In genomic region chr9:16029056-16029615, GRCh38 we compare ENCODE assay signal across 23 cellular contexts.
A peak's percentile ranks its signal among the peaks of the same experiment; 100 is the strongest.
DNase-seq lines count a peak whose midpoint lies in the region; ATAC-seq and TF ChIP-seq lines count a peak whose summit lies in the region.
"Had no signal": no experiment of that assay in that cellular context is flagged by ENCODE, and none has a peak within 500 bp of the region (broad histone marks: within the 10 kb centered on the region; RNA-seq: fewer than 3 reads in every experiment).

No MANE protein-coding gene starts in this region.

- no peak for DNase-seq in stimulated activated naive CD8-positive, alpha-beta T cell treated with anti-CD3 and anti-CD28 coated beads, Interleukin-15, amount 100 ng/mL, for 72 hours
- peak; percentile 71 for DNase-seq in M059J (ENCODE audit: low read depth)
- DNase-seq in fibroblast of lung (ENCODE audit: low read depth in 2 of 2), result peak; percentile 60 to 63
- peak; percentile 44 for DNase-seq in stromal cell of bone marrow (ENCODE audit: low read depth)
- no peak for DNase-seq in GF-D8 (lab: John Stamatoyannopoulos, UW)
- DNase-seq: colonic mucosa, esophagus squamous epithelium, GOT3, heart left ventricle, left lung, NCI-H146, NCI-H524, posterior cingulate gyrus had no signal

- H3K36me3 ChIP-seq in fibroblast of lung (ENCODE audit: control insufficient read depth, insufficient read depth, low read length), result no peaks in the 10 kb centered on the region
- H3K36me3 ChIP-seq: colonic mucosa, esophagus squamous epithelium, heart left ventricle, left lung, suprapubic skin had no signal

- no peaks in the 10 kb centered on the region for H3K36me3 Mint-ChIP-seq in stimulated activated naive CD8-positive, alpha-beta T cell treated with anti-CD3 and anti-CD28 coated beads, Interleukin-15, Interleukin-2, amounts not matched to agents 100 ng/mL and 50 ng/mL, for 24 hours (ENCODE audit: low read depth)
- H3K36me3 Mint-ChIP-seq: activated naive CD4-positive, alpha-beta T cell treated with anti-CD3 and anti-CD28 coated beads, Interleukin-2, amount 50 U/mL, for 72 hours; CD14-positive monocyte; WTC11 had no signal

- TF ChIP-seq CTCF in fibroblast of lung (conservative IDR thresholded peaks at IDR 0.05 in 1 of 2, IDR thresholded peaks at IDR 0.05 in 1 of 2; ENCODE audit: low read depth in 1 of 2, low read length in 2 of 2), result no peak

- no peaks in the 10 kb centered on the region for H3K9me3 ChIP-seq in fibroblast of lung (ENCODE audit: control insufficient read depth, insufficient read depth, low read depth, low read length)
- H3K9me3 ChIP-seq: A549, colonic mucosa, esophagus squamous epithelium, heart left ventricle, left lung, suprapubic skin had no signal

- H3K4me2 ChIP-seq in fibroblast of lung (ENCODE audit: extremely low read depth, insufficient read depth, low read length), result no peak overlapping the region
- H3K4me2 ChIP-seq: A549 had no signal

- no peak overlapping the region for H3K4me3 ChIP-seq in fibroblast of lung (replicated peaks in 1 of 4; ENCODE audit: control extremely low read depth in 1 of 4, insufficient read depth in 1 of 4, low read depth in 3 of 4, low read length in 4 of 4)
- H3K4me3 ChIP-seq: A549, colonic mucosa, esophagus squamous epithelium, heart left ventricle, left lung, suprapubic skin had no signal

- no peaks in the 10 kb centered on the region for H3K27me3 ChIP-seq in fibroblast of lung (ENCODE audit: control insufficient read depth, insufficient read depth, low read length)
- H3K27me3 ChIP-seq: colonic mucosa, esophagus squamous epithelium, heart left ventricle, left lung had no signal

- no peaks in the 10 kb centered on the region for H4K20me1 ChIP-seq in fibroblast of lung (ENCODE audit: control insufficient read depth, extremely low read depth, insufficient read depth, low read length)

- peaks cover 28% of the 10 kb centered on the region for H3K4me1 Mint-ChIP-seq in stimulated activated naive CD8-positive, alpha-beta T cell treated with anti-CD3 and anti-CD28 coated beads, Interleukin-15, Interleukin-2, amounts not matched to agents 100 ng/mL and 50 ng/mL, for 24 hours (ENCODE audit: low read depth)
- H3K4me1 Mint-ChIP-seq in stimulated activated naive CD8-positive, alpha-beta T cell treated with anti-CD3 and anti-CD28 coated beads, Interleukin-15, amount 100 ng/mL, for 72 hours, result peaks cover 21% of the 10 kb centered on the region
- H3K4me1 Mint-ChIP-seq: activated T-helper 17 cell treated with anti-CD3 and anti-CD28 coated beads, Interleukin-2, amount 50 U/mL, for 72 hours had no signal

- no peak for ATAC-seq in stimulated activated naive CD8-positive, alpha-beta T cell treated with anti-CD3 and anti-CD28 coated beads, Interleukin-15, amount 100 ng/mL, for 72 hours
- no peak for ATAC-seq in GM18873 (IDR thresholded peaks at IDR 0.05; ENCODE audit: low FRiP score, unreplicated experiment)
- ATAC-seq in HG03342 (IDR thresholded peaks at IDR 0.05; ENCODE audit: unreplicated experiment), result no peak
- ATAC-seq: activated naive CD4-positive, alpha-beta T cell treated with anti-CD3 and anti-CD28 coated beads, Interleukin-2, amount 50 U/mL, for 72 hours; activated T-helper 17 cell treated with anti-CD3 and anti-CD28 coated beads, Interleukin-2, amount 50 U/mL, for 72 hours; heart left ventricle; left lung; WTC11 had no signal

- H3K4me1 ChIP-seq in fibroblast of lung (ENCODE audit: control insufficient read depth, extremely low read depth, insufficient read depth, low read length), result peaks cover 9% of the 10 kb centered on the region
- H3K4me1 ChIP-seq: A549, colonic mucosa, esophagus squamous epithelium, heart left ventricle, left lung, suprapubic skin had no signal

- H3K27me3 Mint-ChIP-seq in stimulated activated naive CD8-positive, alpha-beta T cell treated with anti-CD3 and anti-CD28 coated beads, Interleukin-15, Interleukin-2, amounts not matched to agents 100 ng/mL and 50 ng/mL, for 24 hours, result no peaks in the 10 kb centered on the region
- H3K27me3 Mint-ChIP-seq in stimulated activated naive CD8-positive, alpha-beta T cell treated with anti-CD3 and anti-CD28 coated beads, Interleukin-15, amount 100 ng/mL, for 72 hours, result peaks cover 20% of the 10 kb centered on the region
- H3K27me3 Mint-ChIP-seq: activated T-helper 17 cell treated with anti-CD3 and anti-CD28 coated beads, Interleukin-2, amount 50 U/mL, for 72 hours had no signal

- H3K4me3 Mint-ChIP-seq in stimulated activated naive CD8-positive, alpha-beta T cell treated with anti-CD3 and anti-CD28 coated beads, Interleukin-15, Interleukin-2, amounts not matched to agents 100 ng/mL and 50 ng/mL, for 24 hours, result no peak overlapping the region
- no peak overlapping the region for H3K4me3 Mint-ChIP-seq in stimulated activated naive CD8-positive, alpha-beta T cell treated with anti-CD3 and anti-CD28 coated beads, Interleukin-15, amount 100 ng/mL, for 72 hours
- H3K4me3 Mint-ChIP-seq: activated T-helper 17 cell treated with anti-CD3 and anti-CD28 coated beads, Interleukin-2, amount 50 U/mL, for 72 hours; CD14-positive monocyte; WTC11 had no signal

- no peak overlapping the region for H3K27ac ChIP-seq in fibroblast of lung (ENCODE audit: insufficient read depth, low read length)
- H3K27ac ChIP-seq: A549, colonic mucosa, esophagus squamous epithelium, heart left ventricle, left lung, RWPE1, suprapubic skin had no signal

- H3K27ac Mint-ChIP-seq in stimulated activated naive CD8-positive, alpha-beta T cell treated with anti-CD3 and anti-CD28 coated beads, Interleukin-15, Interleukin-2, amounts not matched to agents 100 ng/mL and 50 ng/mL, for 24 hours, result peak overlapping the region; percentile 28
- no peak overlapping the region for H3K27ac Mint-ChIP-seq in stimulated activated naive CD8-positive, alpha-beta T cell treated with anti-CD3 and anti-CD28 coated beads, Interleukin-15, amount 100 ng/mL, for 72 hours
- H3K27ac Mint-ChIP-seq: activated naive CD4-positive, alpha-beta T cell treated with anti-CD3 and anti-CD28 coated beads, Interleukin-2, amount 50 U/mL, for 72 hours; activated T-helper 17 cell treated with anti-CD3 and anti-CD28 coated beads, Interleukin-2, amount 50 U/mL, for 72 hours; CD14-positive monocyte; WTC11 had no signal

- no peaks in the 10 kb centered on the region for H3K9me3 Mint-ChIP-seq in stimulated activated naive CD8-positive, alpha-beta T cell treated with anti-CD3 and anti-CD28 coated beads, Interleukin-15, Interleukin-2, amounts not matched to agents 100 ng/mL and 50 ng/mL, for 24 hours
- no peaks in the 10 kb centered on the region for H3K9me3 Mint-ChIP-seq in stimulated activated naive CD8-positive, alpha-beta T cell treated with anti-CD3 and anti-CD28 coated beads, Interleukin-15, amount 100 ng/mL, for 72 hours
- H3K9me3 Mint-ChIP-seq: activated naive CD4-positive, alpha-beta T cell treated with anti-CD3 and anti-CD28 coated beads, Interleukin-2, amount 50 U/mL, for 72 hours had no signal

- no peak overlapping the region for H3K9ac ChIP-seq in fibroblast of lung (ENCODE audit: insufficient read depth, low read length)

- no peaks in the 10 kb centered on the region for H3K79me2 ChIP-seq in fibroblast of lung (ENCODE audit: control insufficient read depth, insufficient read depth, low read length)

- H2AFZ ChIP-seq in fibroblast of lung (ENCODE audit: low read length), result no peak overlapping the region

Comparison
In these comparisons a context has a peak if more than half of its experiments do, and no peak if none do; other contexts are left out.
1. DNase-seq: peak in M059J (single experiment), fibroblast of lung (2 of 2) and stromal cell of bone marrow (single experiment); none in stimulated activated naive CD8-positive, alpha-beta T cell treated with anti-CD3 and anti-CD28 coated beads, Interleukin-15, amount 100 ng/mL, for 72 hours (0 of 2) and GF-D8 (single experiment).